ENCODE assay signal across 18 cellular contexts in the genomic region with DNA sequence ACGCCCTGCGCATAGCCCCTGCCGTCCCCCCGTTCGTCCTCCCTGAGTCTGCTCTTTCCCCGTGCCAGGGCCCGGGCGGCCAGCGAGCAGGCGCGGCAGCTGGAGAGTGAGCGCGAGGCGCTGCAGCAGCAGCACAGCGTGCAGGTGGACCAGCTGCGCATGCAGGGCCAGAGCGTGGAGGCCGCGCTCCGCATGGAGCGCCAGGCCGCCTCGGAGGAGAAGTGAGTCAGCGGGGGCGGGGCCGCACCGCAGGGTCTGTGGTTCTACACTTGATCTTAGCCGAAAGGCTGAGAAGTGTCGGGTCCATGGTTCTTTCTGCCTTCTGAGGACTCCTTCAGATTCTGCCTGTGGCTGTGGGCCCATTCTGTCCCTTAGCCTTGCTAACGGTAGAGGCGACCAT. TPM values are rescaled to one million over a fixed set of nuclear protein-coding genes. Genes with fewer than 3 reads are reported as not detected.
"Had no signal": no experiment of that assay in that cellular context is flagged by ENCODE, and none has a peak within 500 bp of the region (broad histone marks: within the 10 kb centered on the region; RNA-seq: fewer than 3 reads in every experiment).

No MANE protein-coding gene starts in this region.

RNA-seq across cellular contexts. Expression of gene CTAG1A, which starts 24.6 kb away (rescaled TPM):
- total RNA-seq: activated B cell treated with CpG ODN at 0.5 μM for 24 hours; activated CD4-positive, alpha-beta memory T cell treated with anti-CD3 and anti-CD28 coated beads for 36 hours; activated CD4-positive, alpha-beta T cell treated with anti-CD3 and anti-CD28 coated beads, Interleukin-2, amount 10 ng/mL, durations not matched to agents 24 days and 14 days; activated CD8-positive, alpha-beta memory T cell treated with anti-CD3 and anti-CD28 coated beads for 36 hours; activated CD8-positive, alpha-beta T cell treated with anti-CD3 and anti-CD28 coated beads for 36 hours; activated naive CD4-positive, alpha-beta T cell treated with anti-CD3 and anti-CD28 coated beads for 36 hours; activated naive CD4-positive, alpha-beta T cell treated with anti-CD3 and anti-CD28 coated beads, Interleukin-2, amount 50 U/mL, for 72 hours; activated naive CD8-positive, alpha-beta T cell treated with anti-CD3 and anti-CD28 coated beads for 36 hours; activated T-cell treated with anti-CD3 and anti-CD28 coated beads, Interleukin-2, amount 50 U/mL, for 4 hours; activated T-cell treated with anti-CD3 and anti-CD28 coated beads, Interleukin-2, amount 50 U/mL, for 72 hours; activated T-helper 1 cell treated with anti-CD3 and anti-CD28 coated beads, Interleukin-12 subunit alpha, Interleukin-12 subunit beta, Interleukin-2, Interleukin-4 antibody, amounts not matched to agents 30 ng/mL and 10 ng/mL and 1 ng/mL, durations not matched to agents 14 hours and 24 hours and 36 hours; activated T-helper 17 cell treated with anti-CD3 and anti-CD28 coated beads, Interleukin-2, amount 50 U/mL, for 72 hours; adrenal gland; aorta; astrocyte; body of pancreas; cardiac septum; cerebellum had no signal
- polyA plus RNA-seq: aorta had no signal

RNA-seq across cellular contexts. Expression of gene CTAG1B, which starts 58.7 kb away (rescaled TPM):
- total RNA-seq: activated B cell treated with CpG ODN at 0.5 μM for 24 hours; activated CD4-positive, alpha-beta memory T cell treated with anti-CD3 and anti-CD28 coated beads for 36 hours; activated CD4-positive, alpha-beta T cell treated with anti-CD3 and anti-CD28 coated beads, Interleukin-2, amount 10 ng/mL, durations not matched to agents 24 days and 14 days; activated CD8-positive, alpha-beta memory T cell treated with anti-CD3 and anti-CD28 coated beads for 36 hours; activated CD8-positive, alpha-beta T cell treated with anti-CD3 and anti-CD28 coated beads for 36 hours; activated naive CD4-positive, alpha-beta T cell treated with anti-CD3 and anti-CD28 coated beads for 36 hours; activated naive CD4-positive, alpha-beta T cell treated with anti-CD3 and anti-CD28 coated beads, Interleukin-2, amount 50 U/mL, for 72 hours; activated naive CD8-positive, alpha-beta T cell treated with anti-CD3 and anti-CD28 coated beads for 36 hours; activated T-cell treated with anti-CD3 and anti-CD28 coated beads, Interleukin-2, amount 50 U/mL, for 4 hours; activated T-cell treated with anti-CD3 and anti-CD28 coated beads, Interleukin-2, amount 50 U/mL, for 72 hours; activated T-helper 1 cell treated with anti-CD3 and anti-CD28 coated beads, Interleukin-12 subunit alpha, Interleukin-12 subunit beta, Interleukin-2, Interleukin-4 antibody, amounts not matched to agents 30 ng/mL and 10 ng/mL and 1 ng/mL, durations not matched to agents 14 hours and 24 hours and 36 hours; activated T-helper 17 cell treated with anti-CD3 and anti-CD28 coated beads, Interleukin-2, amount 50 U/mL, for 72 hours; adrenal gland; aorta; astrocyte; body of pancreas; cardiac septum; cerebellum had no signal
- polyA plus RNA-seq: aorta had no signal
